Comparison of ENCODE assay signal across 10 cellular contexts in the genomic region with DNA sequence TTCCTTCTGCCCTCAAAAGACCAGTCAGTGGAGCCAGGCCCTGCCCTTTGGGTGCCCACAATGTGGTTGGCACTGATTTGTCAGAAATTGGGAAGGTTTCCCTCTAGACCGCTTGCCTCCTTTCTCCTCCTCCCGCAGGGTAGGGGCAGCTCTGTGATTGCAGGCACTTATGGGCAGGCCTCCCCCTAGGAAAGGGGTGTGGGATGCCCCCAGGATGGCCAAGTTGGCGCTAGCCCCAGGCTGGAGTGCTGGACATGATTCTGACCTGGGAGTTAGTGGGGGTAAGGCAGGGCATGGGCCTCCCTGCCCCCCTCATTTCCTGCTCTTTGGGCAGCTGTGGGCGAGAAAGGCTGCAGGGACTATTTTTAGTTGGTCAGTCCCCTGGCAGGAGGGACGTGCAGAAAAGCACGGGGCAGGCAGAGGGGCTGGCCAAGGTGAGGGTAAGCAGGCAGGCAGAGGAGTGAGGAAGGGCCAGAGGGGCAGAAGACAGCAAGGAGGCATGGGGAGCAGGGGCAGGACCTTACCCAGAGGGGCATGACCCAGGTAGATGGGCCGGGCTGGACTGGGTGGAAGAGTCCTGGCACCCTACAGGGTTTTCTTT. TPM values are rescaled to one million over a fixed set of nuclear protein-coding genes. Genes with fewer than 3 reads are reported as not detected.
DNase-seq lines count a peak whose midpoint lies in the region; ATAC-seq, FAIRE-seq and TF ChIP-seq lines count a peak whose summit lies in the region.
"Had no signal": no experiment of that assay in that cellular context is flagged by ENCODE, and none has a peak within 500 bp of the region (broad histone marks: within the 10 kb centered on the region; RNA-seq: fewer than 3 reads in every experiment).

No MANE protein-coding gene starts in this region.

- CTCF ChIA-PET in activated CD8-positive, alpha-beta T cell treated with anti-CD3 and anti-CD28 coated beads, Interleukin-2, amount 10 ng/mL, durations not matched to agents 7 days and 5 days (lab: Charles Lee), result interaction anchor here (0.8 to 1.8 kb wide), 6 partner anchors 9 to 50 kb away, joined by 3 to 7 read pairs (median 4); no protein-coding TSS in a partner anchor

- peaks cover 28% of the 10 kb centered on the region for H3K4me1 Mint-ChIP-seq in activated CD8-positive, alpha-beta T cell treated with anti-CD3 and anti-CD28 coated beads, Interleukin-2, amount 10 ng/mL, durations not matched to agents 7 days and 5 days (ENCODE audit: low read depth)
- H3K4me1 Mint-ChIP-seq in activated T-cell treated with anti-CD3 and anti-CD28 coated beads, Interleukin-2, amount 50 U/mL, for 4 hours (ENCODE audit: low read depth), result peaks cover 57% of the 10 kb centered on the region

- no peak overlapping the region for H3K4me3 Mint-ChIP-seq in activated CD8-positive, alpha-beta T cell treated with anti-CD3 and anti-CD28 coated beads, Interleukin-2, amount 10 ng/mL, durations not matched to agents 7 days and 5 days
- no peak overlapping the region for H3K4me3 Mint-ChIP-seq in activated T-cell treated with anti-CD3 and anti-CD28 coated beads, Interleukin-2, amount 50 U/mL, for 4 hours

- peaks cover 9% of the 10 kb centered on the region for H3K36me3 Mint-ChIP-seq in activated CD8-positive, alpha-beta T cell treated with anti-CD3 and anti-CD28 coated beads, Interleukin-2, amount 10 ng/mL, durations not matched to agents 7 days and 5 days (ENCODE audit: low read depth)
- no peaks in the 10 kb centered on the region for H3K36me3 Mint-ChIP-seq in activated T-cell treated with anti-CD3 and anti-CD28 coated beads, Interleukin-2, amount 50 U/mL, for 4 hours (ENCODE audit: insufficient read depth)

- no peaks in the 10 kb centered on the region for H3K9me3 Mint-ChIP-seq in activated CD8-positive, alpha-beta T cell treated with anti-CD3 and anti-CD28 coated beads, Interleukin-2, amount 10 ng/mL, durations not matched to agents 7 days and 5 days (ENCODE audit: insufficient read depth)
- H3K9me3 Mint-ChIP-seq in activated T-cell treated with anti-CD3 and anti-CD28 coated beads, Interleukin-2, amount 50 U/mL, for 4 hours, result no peaks in the 10 kb centered on the region

- peak overlapping the region; percentile 16 for H3K27ac ChIP-seq in layer of hippocampus (ENCODE audit: low read depth, low read length)

- H3K27me3 Mint-ChIP-seq in activated CD8-positive, alpha-beta T cell treated with anti-CD3 and anti-CD28 coated beads, Interleukin-2, amount 10 ng/mL, durations not matched to agents 7 days and 5 days (ENCODE audit: low read depth), result no peaks in the 10 kb centered on the region
- no peaks in the 10 kb centered on the region for H3K27me3 Mint-ChIP-seq in activated T-cell treated with anti-CD3 and anti-CD28 coated beads, Interleukin-2, amount 50 U/mL, for 4 hours (ENCODE audit: low read depth)

- POLR2A ChIA-PET in activated CD8-positive, alpha-beta T cell treated with anti-CD3 and anti-CD28 coated beads, Interleukin-2, amount 10 ng/mL, durations not matched to agents 7 days and 5 days (lab: Charles Lee), result interaction anchor here (0.9 to 1.9 kb wide), 5 partner anchors 7 to 42 kb away, joined by 3 to 7 read pairs (median 5); a partner anchor contains a TSS

- FAIRE-seq in H54 (lab: Jason Lieb, UNC), result no peak

- peak; percentile 12; the same call in 1 of the 2 replicates for TF ChIP-seq POLR2A in H54 (IDR thresholded peaks at IDR 0.05; ENCODE audit: low read depth, low read length)

- no peak for DNase-seq in H54 (ENCODE audit: insufficient read length, low spot score)
- DNase-seq in activated CD8-positive, alpha-beta T cell treated with anti-CD3 and anti-CD28 coated beads, Interleukin-2, amount 10 ng/mL, durations not matched to agents 7 days and 5 days, result no peak
- peak; percentile 28 for DNase-seq in superior temporal gyrus (ENCODE audit: extremely low spot score)
- DNase-seq in kidney glomerular epithelial cell (lab: John Stamatoyannopoulos, UW), result no peak
- no peak for DNase-seq in OCI-M1 (lab: John Stamatoyannopoulos, UW)
- no peak for DNase-seq in activated T-cell treated with anti-CD3 and anti-CD28 coated beads, Interleukin-2, amount 50 U/mL, for 4 hours
- DNase-seq in activated naive CD4-positive, alpha-beta T cell treated with anti-CD3 and anti-CD28 coated beads, Interleukin-2, amount 50 U/mL, for 16 hours, result no peak
- DNase-seq: NCI-H524 treated with DMSO at 0.1 percent for 48 hours had no signal

- H3K27ac Mint-ChIP-seq in activated CD8-positive, alpha-beta T cell treated with anti-CD3 and anti-CD28 coated beads, Interleukin-2, amount 10 ng/mL, durations not matched to agents 7 days and 5 days, result peak overlapping the region; percentile 51

- no peak for ATAC-seq in activated CD8-positive, alpha-beta T cell treated with anti-CD3 and anti-CD28 coated beads, Interleukin-2, amount 10 ng/mL, durations not matched to agents 7 days and 5 days
- ATAC-seq in activated T-cell treated with anti-CD3 and anti-CD28 coated beads, Interleukin-2, amount 50 U/mL, for 4 hours, result no peak

- no peaks in the 10 kb centered on the region for H3K27me3 ChIP-seq in layer of hippocampus (ENCODE audit: control insufficient read depth, insufficient read depth, low read length)

RNA-seq across cellular contexts. Expression of a gene that starts 3.3 kb away (rescaled TPM):
- total RNA-seq in activated CD8-positive, alpha-beta T cell treated with anti-CD3 and anti-CD28 coated beads, Interleukin-2, amount 10 ng/mL, durations not matched to agents 7 days and 5 days, result 10 to 100 TPM; 61.1 to 63.2 TPM
- total RNA-seq in activated T-cell treated with anti-CD3 and anti-CD28 coated beads, Interleukin-2, amount 50 U/mL, for 4 hours, result 10 to 100 TPM; 46.5 to 61.9 (median 48.7) TPM

RNA-seq across cellular contexts. Expression of a gene that starts 24.6 kb away (rescaled TPM):
- total RNA-seq in activated CD8-positive, alpha-beta T cell treated with anti-CD3 and anti-CD28 coated beads, Interleukin-2, amount 10 ng/mL, durations not matched to agents 7 days and 5 days, result 100 to 1,000 TPM; 103 to 110 TPM
- total RNA-seq in activated T-cell treated with anti-CD3 and anti-CD28 coated beads, Interleukin-2, amount 50 U/mL, for 4 hours, result 10 to 100 TPM; 67.3 to 94.0 (median 83.6) TPM

RNA-seq across cellular contexts. Expression of a gene that starts 52.3 kb away (rescaled TPM):
- under 1 TPM in 1 of 2 experiments, not detected in 1; 0.29 TPM for total RNA-seq in activated CD8-positive, alpha-beta T cell treated with anti-CD3 and anti-CD28 coated beads, Interleukin-2, amount 10 ng/mL, durations not matched to agents 7 days and 5 days
- total RNA-seq in activated T-cell treated with anti-CD3 and anti-CD28 coated beads, Interleukin-2, amount 50 U/mL, for 4 hours, result not detected
- total RNA-seq: activated CD8-positive, alpha-beta memory T cell treated with anti-CD3 and anti-CD28 coated beads for 36 hours had no signal
